ENCODE assay signal across 9 cellular contexts in the genomic region with DNA sequence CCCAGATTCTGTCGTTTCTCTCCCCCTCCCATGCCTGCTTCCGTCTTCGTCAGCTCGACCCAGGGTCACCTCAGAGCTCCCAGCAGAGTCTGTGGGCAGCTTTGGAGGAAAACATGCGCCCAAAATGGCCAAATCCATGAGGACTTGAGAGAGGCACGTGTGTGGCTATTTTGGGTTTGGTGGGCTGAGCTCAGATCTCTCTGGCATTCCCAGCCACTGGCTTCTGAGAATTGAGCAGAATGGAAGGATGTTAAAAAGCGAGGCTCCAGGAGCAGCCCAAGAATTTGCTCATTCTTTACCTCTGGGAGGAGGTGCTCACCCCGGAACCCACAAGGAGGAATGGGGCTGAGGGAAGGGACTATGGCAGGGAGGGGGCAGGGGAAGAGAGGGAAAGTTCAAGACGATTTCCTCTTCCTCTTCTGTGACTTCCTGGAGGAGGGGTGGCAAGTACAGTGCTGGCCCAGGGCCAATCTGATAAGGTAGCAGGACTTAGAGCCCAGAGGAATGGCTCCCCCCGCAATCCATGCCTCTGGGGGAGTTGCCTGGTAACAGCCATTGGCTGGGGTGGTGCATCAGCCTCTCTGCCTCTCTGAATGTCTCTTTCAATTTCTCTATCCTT. TPM values are rescaled to one million over a fixed set of nuclear protein-coding genes. Genes with fewer than 3 reads are reported as not detected.
DNase-seq lines count a peak whose midpoint lies in the region; ATAC-seq and TF ChIP-seq lines count a peak whose summit lies in the region.
"Had no signal": no experiment of that assay in that cellular context is flagged by ENCODE, and none has a peak within 500 bp of the region (broad histone marks: within the 10 kb centered on the region; RNA-seq: fewer than 3 reads in every experiment).

No MANE protein-coding gene starts in this region.

- H3K79me2 ChIP-seq in osteoblast (ENCODE audit: insufficient read depth, low read length) = no peaks in the 10 kb centered on the region

- ATAC-seq in HG03135 (IDR thresholded peaks at IDR 0.05; ENCODE audit: unreplicated experiment) = no peak

- H3K4me1 ChIP-seq in osteoblast (ENCODE audit: insufficient read depth, low read length) = peaks cover 18% of the 10 kb centered on the region

- POLR2A ChIA-PET in RWPE1 (lab: Yijun Ruan, JAX; ENCODE audit: low non-redundant PET) = no interaction called here

- no peaks in the 10 kb centered on the region for H3K36me3 ChIP-seq in SK-N-MC (ENCODE audit: insufficient read depth, low read length)
- H3K36me3 ChIP-seq in osteoblast (ENCODE audit: insufficient read depth, low read length) = no peaks in the 10 kb centered on the region

- H3K9me3 ChIP-seq in SK-N-MC (ENCODE audit: low read depth, low read length) (no peaks in the 10 kb centered on the region), osteoblast (ENCODE audit: low read depth, low read length) (no peaks in the 10 kb centered on the region)

- peak overlapping the region; percentile 49 for H3K4me2 ChIP-seq in osteoblast (ENCODE audit: insufficient read depth, low read length)

- no peaks in the 10 kb centered on the region for H4K20me1 ChIP-seq in osteoblast (ENCODE audit: insufficient read depth, low read length)

- DNase-seq in CMK (ENCODE audit: low read depth) = peak; percentile 99
- no peak for DNase-seq in SK-N-MC (ENCODE audit: low read depth, low spot score)
- DNase-seq in fibroblast of pulmonary artery (ENCODE audit: low read depth) = peak; percentile 92
- peak; percentile 96 for DNase-seq in osteoblast (ENCODE audit: insufficient read length, low spot score, missing footprints)
- no peak for DNase-seq in NCI-H146 (lab: John Stamatoyannopoulos, UW)
- DNase-seq in RWPE1 (ENCODE audit: low spot score) = no peak
- DNase-seq in activated naive CD4-positive, alpha-beta T cell treated with anti-CD3 and anti-CD28 coated beads, Interleukin-2, amount 50 U/mL, for 16 hours = no peak
- DNase-seq: retina had no signal

- CTCF ChIA-PET in RWPE1 (lab: Yijun Ruan, JAX) = interaction anchor here (1.0 kb wide), 1 partner anchor 24 kb away, joined by 4 read pairs; no protein-coding TSS in a partner anchor

- H2AFZ ChIP-seq in osteoblast (ENCODE audit: low read length) = peak overlapping the region; percentile 75

- no peak for TF ChIP-seq CTCF in fibroblast of pulmonary artery (IDR thresholded peaks at IDR 0.05; ENCODE audit: low read length, missing control alignments)
- no peak for TF ChIP-seq CTCF in osteoblast (IDR thresholded peaks at IDR 0.05; ENCODE audit: extremely low read depth, low read depth, low read length)
- TF ChIP-seq CTCF in RWPE1 (conservative IDR thresholded peaks at IDR 0.05; ENCODE audit: low read depth) = no peak

- H3K9ac ChIP-seq in SK-N-MC (ENCODE audit: insufficient read length) = peak overlapping the region; percentile 20

- no peaks in the 10 kb centered on the region for H3K27me3 ChIP-seq in osteoblast (ENCODE audit: insufficient read depth, low read length)

- H3K27ac ChIP-seq in SK-N-MC (no peak overlapping the region), osteoblast (ENCODE audit: low read depth, low read length) (peak overlapping the region; percentile 24), RWPE1 (no peak overlapping the region)

- H3K4me3 ChIP-seq in SK-N-MC = no peak overlapping the region
- peak overlapping the region; percentile 16 for H3K4me3 ChIP-seq in fibroblast of pulmonary artery (replicated peaks; ENCODE audit: low read depth, low read length)
- peak overlapping the region; percentile 53 for H3K4me3 ChIP-seq in osteoblast (ENCODE audit: insufficient read depth, low read length)

RNA-seq across cellular contexts. Expression of gene TSPAN9, which starts 20.1 kb away (rescaled TPM):
- 12.1 and 13.0 TPM in 2 replicates for total RNA-seq in osteoblast

Comparison
In these comparisons a context has a peak if more than half of its experiments do, and no peak if none do; other contexts are left out.
1. DNase-seq: peak in CMK (single experiment), fibroblast of pulmonary artery (single experiment) and osteoblast (single experiment); none in SK-N-MC (single experiment), NCI-H146 (single experiment), RWPE1 (single experiment) and activated naive CD4-positive, alpha-beta T cell treated with anti-CD3 and anti-CD28 coated beads, Interleukin-2, amount 50 U/mL, for 16 hours (single experiment).